Comparison of ENCODE assay signal across 8 cellular contexts in the genomic region with DNA sequence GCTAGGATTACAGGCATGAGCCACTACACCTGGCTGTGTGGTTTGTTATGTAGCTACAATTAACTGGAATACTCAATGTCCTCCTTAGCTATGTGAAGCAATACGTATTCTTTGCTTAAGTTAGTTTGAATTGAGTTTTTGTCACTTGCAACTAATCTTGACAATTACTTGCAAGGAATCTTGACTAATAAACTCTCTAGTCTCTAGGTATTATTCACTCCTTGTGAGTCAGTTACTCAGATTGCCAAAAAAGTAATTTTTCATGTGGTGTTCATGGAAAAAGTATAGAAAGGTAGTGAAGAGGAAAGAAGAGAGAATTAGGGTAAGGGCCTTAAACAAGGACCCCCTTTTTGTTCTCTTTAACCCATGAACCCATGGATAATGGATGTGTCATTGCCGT.
"Had no signal": no experiment of that assay in that cellular context is flagged by ENCODE, and none has a peak within 500 bp of the region (broad histone marks: within the 10 kb centered on the region; RNA-seq: fewer than 3 reads in every experiment).

No MANE protein-coding gene starts in this region.

- H2AFZ ChIP-seq: GM23338 had no signal

- H3K4me2 ChIP-seq: GM23338 had no signal

- H3K4me3 Mint-ChIP-seq: GM23338, H9, IgD-negative memory B cell had no signal

- FAIRE-seq: H1, H54, HTR-8/SVneo had no signal

- H3K27ac Mint-ChIP-seq: GM23338, H9, IgD-negative memory B cell had no signal

- H3K4me3 ChIP-seq: GM23338 had no signal

- DNase-seq: H9, HCEC 1CT, KBM-7 had no signal
